ENCODE assay signal across 8 cellular contexts in the genomic region with DNA sequence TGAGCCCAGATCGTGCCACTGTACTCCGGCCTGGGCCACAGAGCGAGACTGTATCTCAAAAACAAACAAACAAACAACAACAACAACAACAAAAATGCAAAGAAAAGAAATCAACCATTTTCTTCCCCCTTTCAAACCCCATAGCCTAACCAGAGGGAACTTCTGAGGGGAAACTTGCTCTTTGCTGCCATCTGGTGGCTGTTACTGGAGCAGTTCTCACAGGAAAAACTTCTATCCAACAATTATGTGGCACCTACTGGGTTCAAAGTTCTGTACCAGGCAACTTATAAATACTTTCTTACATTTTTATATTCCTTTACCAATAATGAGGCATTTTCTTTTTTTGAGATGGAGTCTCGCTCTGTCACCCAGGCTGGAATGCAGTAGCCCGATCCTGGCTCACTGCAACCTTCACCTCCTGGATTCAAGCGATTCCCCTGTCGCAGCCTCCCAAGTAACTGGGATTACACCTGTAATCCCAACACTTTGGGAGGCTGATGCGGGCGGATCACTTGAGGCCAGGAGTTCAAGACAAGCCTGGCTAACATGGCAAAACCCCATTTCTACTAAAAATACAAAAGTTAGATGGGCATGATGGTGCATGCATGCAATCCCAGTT. TPM values are rescaled to one million over a fixed set of nuclear protein-coding genes. Genes with fewer than 3 reads are reported as not detected.
A peak's percentile ranks its signal among the peaks of the same experiment; 100 is the strongest.
DNase-seq lines count a peak whose midpoint lies in the region; ATAC-seq and TF ChIP-seq lines count a peak whose summit lies in the region.

No MANE protein-coding gene starts in this region.

- H3K9ac ChIP-seq in colonic mucosa (ENCODE audit: low read depth in 2 of 2, low read length in 2 of 2) = no peak overlapping the region

- H3K27me3 ChIP-seq in colonic mucosa (no peaks in the 10 kb centered on the region), lung (ENCODE audit: control insufficient read depth, insufficient read depth) (no peaks in the 10 kb centered on the region)

- no peak overlapping the region for H3K4me3 ChIP-seq in GM12875 (ENCODE audit: low read depth, low read length)
- H3K4me3 ChIP-seq in colonic mucosa = no peak overlapping the region
- no peak overlapping the region for H3K4me3 ChIP-seq in lung

- TF ChIP-seq CTCF in GM12875 (IDR thresholded peaks at IDR 0.05; ENCODE audit: borderline replicate concordance, insufficient read depth, low read depth, low read length) (peak; percentile 73; the same call in 1 of the 2 replicates), colonic mucosa (IDR thresholded peaks at IDR 0.05) (peak; percentile 76), lung (IDR thresholded peaks at IDR 0.05; ENCODE audit: control extremely low read depth, extremely low read depth) (peak; percentile 64)

- no peaks in the 10 kb centered on the region for H3K36me3 ChIP-seq in colonic mucosa
- no peaks in the 10 kb centered on the region for H3K36me3 ChIP-seq in lung (ENCODE audit: control insufficient read depth in 2 of 2, insufficient read depth in 2 of 2, low read length in 2 of 2)

- DNase-seq in A172 (ENCODE audit: low spot score) (peak; percentile 52), NCI-H2171 (lab: John Stamatoyannopoulos, UW) (peak; percentile 23), colonic mucosa (peak; percentile 72), lung (ENCODE audit: low spot score) (peak; percentile 63)
- peak; percentile 76 for DNase-seq in activated CD4-positive, alpha-beta T cell treated with anti-CD3 and anti-CD28 coated beads for 48 hours
- DNase-seq in stimulated activated CD8-positive, alpha-beta memory T cell treated with anti-CD3 and anti-CD28 coated beads, Interleukin-15, amount 100 ng/mL, for 1 hour (ENCODE audit: low read depth) = peak; percentile 64

- ATAC-seq in lung (ENCODE audit: insufficient read depth, low FRiP score) (no peak), HG02798 (IDR thresholded peaks at IDR 0.05; ENCODE audit: poor library complexity, unreplicated experiment) (no peak)

- no peaks in the 10 kb centered on the region for H3K9me3 ChIP-seq in colonic mucosa
- no peaks in the 10 kb centered on the region for H3K9me3 ChIP-seq in lung (ENCODE audit: control insufficient read depth in 2 of 2, insufficient read depth in 1 of 2, low read length in 1 of 2)

- 38 to 45% methylated on average over 9 of the region's 9 CpGs for WGBS in lung, 2 donors

- intact Hi-C loops in colonic mucosa (cut with DNase I) = no loop called here

- H3K4me1 ChIP-seq in colonic mucosa (no peaks in the 10 kb centered on the region), lung (ENCODE audit: control insufficient read depth in 2 of 2, insufficient read depth in 2 of 2, low read length in 2 of 2) (no peaks in the 10 kb centered on the region)

- H3K27ac ChIP-seq in colonic mucosa (no peak overlapping the region), lung (ENCODE audit: low read depth in 1 of 2, low read length in 1 of 2) (no peak overlapping the region)

RNA-seq across cellular contexts. Expression of a gene that starts 50.9 kb away (rescaled TPM):
- total RNA-seq in A172 (2014; rRNA removed; shearing (Covaris generic)) = 0.38 and 1.2 TPM in 2 replicates
- 10 to 100 TPM in 1 of 2 donors, 1 to 10 TPM in 1; 5.0 to 11.1 TPM for total RNA-seq in colonic mucosa
- 10 to 100 TPM in 1 of 2 donors, 1 to 10 TPM in 1; 5.2 to 20.9 TPM for total RNA-seq in lung
- 10 to 100 TPM in 1 of 2 donors, 1 to 10 TPM in 1; 6.4 to 23.7 TPM for polyA plus RNA-seq in lung

Comparison
In these comparisons a context has a peak if more than half of its experiments do, and no peak if none do; other contexts are left out.
1. DNase-seq: peak in every context shown above with its lines; median percentile 76 in activated CD4-positive, alpha-beta T cell treated with anti-CD3 and anti-CD28 coated beads for 48 hours; 72 in colonic mucosa; 64 in stimulated activated CD8-positive, alpha-beta memory T cell treated with anti-CD3 and anti-CD28 coated beads, Interleukin-15, amount 100 ng/mL, for 1 hour; 63 in lung; 52 in A172; 23 in NCI-H2171.